In genomic region chr2:119234021-119235019, GRCh38 we compare ENCODE assay signal across 10 cellular contexts. TPM values are rescaled to one million over a fixed set of nuclear protein-coding genes. Genes with fewer than 3 reads are reported as not detected.
DNase-seq lines count a peak whose midpoint lies in the region; ATAC-seq, FAIRE-seq and TF ChIP-seq lines count a peak whose summit lies in the region.
"Had no signal": no experiment of that assay in that cellular context is flagged by ENCODE, and none has a peak within 500 bp of the region (broad histone marks: within the 10 kb centered on the region; RNA-seq: fewer than 3 reads in every experiment).

No MANE protein-coding gene starts in this region.

- DNase-seq in D721Med (ENCODE audit: insufficient read length, low spot score) = no peak
- no peak for DNase-seq in kidney epithelial cell (ENCODE audit: low read depth)
- no peak for DNase-seq in tibial nerve (ENCODE audit: low spot score in 2 of 2)
- DNase-seq in stimulated activated CD8-positive, alpha-beta memory T cell treated with anti-CD3 and anti-CD28 coated beads, Interleukin-4, amount 100 ng/mL, for 48 hours = no peak
- DNase-seq: right cardiac atrium had no signal

- no peak for FAIRE-seq in D721Med (lab: Jason Lieb, UNC)

- H3K36me3 ChIP-seq in kidney epithelial cell (ENCODE audit: control insufficient read depth, insufficient read depth, low read length) = no peaks in the 10 kb centered on the region
- no peaks in the 10 kb centered on the region for H3K36me3 ChIP-seq in tibial nerve

- peak; percentile 23 for ATAC-seq in HG02885 (IDR thresholded peaks at IDR 0.05; ENCODE audit: poor library complexity, unreplicated experiment)
- no peak for ATAC-seq in GM21526 (IDR thresholded peaks at IDR 0.05; ENCODE audit: low FRiP score, unreplicated experiment)
- ATAC-seq in GM21515 (IDR thresholded peaks at IDR 0.05; ENCODE audit: unreplicated experiment) = no peak

- H3K9me3 ChIP-seq in tibial nerve = no peaks in the 10 kb centered on the region
- H3K9me3 ChIP-seq: SJSA1 had no signal

- no peak for TF ChIP-seq POLR2A in tibial nerve (IDR thresholded peaks at IDR 0.05)

- peaks cover 0 to 4% (median 0%) of the 10 kb centered on the region in 4 donors for H3K4me1 ChIP-seq in tibial nerve

- H3K27ac ChIP-seq in VCaP (no peak overlapping the region), tibial nerve (no peak overlapping the region)
- H3K27ac ChIP-seq: SJSA1 had no signal

- TF ChIP-seq EP300 in tibial nerve (IDR thresholded peaks at IDR 0.05) = no peak

- H3K27me3 ChIP-seq in kidney epithelial cell (ENCODE audit: control insufficient read depth, insufficient read depth, low read length) (no peaks in the 10 kb centered on the region), tibial nerve (no peaks in the 10 kb centered on the region)
- H3K27me3 ChIP-seq: SJSA1 had no signal

- H3K4me3 ChIP-seq in kidney epithelial cell (ENCODE audit: low read depth, low read length) = no peak overlapping the region
- H3K4me3 ChIP-seq in tibial nerve = no peak overlapping the region
- H3K4me3 ChIP-seq: SJSA1 had no signal

- TF ChIP-seq CTCF in D721Med (IDR thresholded peaks at IDR 0.05; ENCODE audit: insufficient read depth, missing control alignments) (peak; percentile 62), VCaP (conservative IDR thresholded peaks at IDR 0.05) (peak; percentile 32; the same call in 1 of the 2 replicates), kidney epithelial cell (IDR thresholded peaks at IDR 0.05; ENCODE audit: insufficient read depth, low read length, poor library complexity, severe bottlenecking) (peak; percentile 54), tibial nerve (IDR thresholded peaks at IDR 0.05) (peak in 2 of 5 experiments; percentile 12 to 13)

- 57 to 70% methylated on average over 12 to 13 of the region's 13 CpGs for WGBS in tibial nerve, 2 donors

RNA-seq across cellular contexts. Expression of gene STEAP3, which starts 10.7 kb away (rescaled TPM):
- total RNA-seq in kidney epithelial cell = 38.8 and 45.7 TPM in 2 replicates
- total RNA-seq in tibial nerve = 10 to 100 TPM in 1 of 4 donors, 1 to 10 TPM in 3; 5.5 to 19.8 (median 8.1) TPM
